In the genomic region with DNA sequence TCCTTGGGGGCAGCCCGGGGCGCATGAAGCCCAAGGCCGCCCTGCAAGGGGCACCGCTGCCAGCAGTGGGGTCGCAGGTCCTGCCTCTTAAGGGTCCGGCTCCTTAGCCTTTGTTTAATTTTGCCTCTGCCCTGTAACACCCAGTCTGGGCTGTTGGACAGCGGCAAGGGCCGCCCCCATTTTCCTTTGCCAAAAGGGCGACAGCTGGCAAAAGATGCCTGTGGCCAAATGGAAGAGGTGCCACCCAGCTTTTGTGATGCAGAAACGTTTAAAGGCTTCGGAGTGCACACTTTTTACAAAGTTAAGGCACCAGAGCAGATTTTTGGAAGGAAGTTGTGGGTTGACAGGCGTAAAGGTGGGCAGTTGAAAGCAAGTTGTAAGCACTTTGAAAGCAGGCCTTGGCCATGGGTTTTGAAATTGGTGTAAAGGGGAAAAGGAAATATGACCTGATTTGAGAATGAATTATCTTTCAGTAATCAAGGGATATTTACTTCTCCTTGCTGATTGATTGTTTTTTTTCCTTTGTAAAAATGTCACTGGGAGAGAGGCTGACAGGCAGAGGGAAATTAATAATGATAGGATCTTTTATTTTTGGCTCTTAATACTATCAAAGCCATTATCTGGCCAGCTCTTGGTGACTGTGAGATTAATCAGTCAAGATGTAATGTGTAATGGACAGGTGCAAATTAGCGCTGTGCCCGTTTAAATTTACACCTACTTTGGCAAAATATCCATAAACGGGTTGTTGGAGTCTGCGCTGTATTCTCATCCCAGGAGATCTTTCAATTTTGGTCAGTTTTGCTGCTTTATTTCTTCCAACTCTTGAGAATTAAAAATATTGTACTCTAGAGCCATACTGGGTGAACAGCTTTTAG, we compare ENCODE assay signal across 8 cellular contexts. TPM values are rescaled to one million over a fixed set of nuclear protein-coding genes. Genes with fewer than 3 reads are reported as not detected.
DNase-seq lines count a peak whose midpoint lies in the region; ATAC-seq, FAIRE-seq and TF ChIP-seq lines count a peak whose summit lies in the region.

No MANE protein-coding gene starts in this region.

- BruUV-seq in endothelial cell of umbilical vein (replicated peaks; lab: Mats Ljungman, UMichigan): TSS peak; percentile 28

- H3K9ac ChIP-seq in endothelial cell of umbilical vein (replicated peaks; ENCODE audit: extremely low read depth, insufficient read depth, low read length): peak overlapping the region; percentile 85

- H3K9me3 ChIP-seq in endothelial cell of umbilical vein (replicated peaks; ENCODE audit: control insufficient read depth, insufficient read depth, low read length): no peaks in the 10 kb centered on the region

- no peak overlapping the region for H3K27ac ChIP-seq in endothelial cell of umbilical vein (ENCODE audit: insufficient read depth, low read depth, low read length)

- peak; percentile 22 for ATAC-seq in Right ventricle myocardium inferior
- peak; percentile 12 for ATAC-seq in HG03066 (IDR thresholded peaks at IDR 0.05; ENCODE audit: low read depth, unreplicated experiment)

- peaks cover 2% of the 10 kb centered on the region for H4K20me1 ChIP-seq in endothelial cell of umbilical vein (replicated peaks; ENCODE audit: control insufficient read depth, extremely low read depth, insufficient read depth, low read length)

- peak overlapping the region; percentile 72 for H3K4me3 Mint-ChIP-seq in activated CD4-positive, alpha-beta memory T cell treated with anti-CD3 and anti-CD28 coated beads, Interleukin-2, amount 10 ng/mL, durations not matched to agents 7 days and 5 days

- no peaks in the 10 kb centered on the region for H3K79me2 ChIP-seq in endothelial cell of umbilical vein (ENCODE audit: control insufficient read depth, insufficient read depth, low read length)

- peak overlapping the region; percentile 99 for H2AFZ ChIP-seq in endothelial cell of umbilical vein (ENCODE audit: low read depth, low read length)

- no peaks in the 10 kb centered on the region for H3K27me3 ChIP-seq in endothelial cell of umbilical vein (ENCODE audit: control insufficient read depth in 2 of 2, insufficient read depth in 2 of 2, low read length in 2 of 2)

- CTCF ChIA-PET in activated CD4-positive, alpha-beta memory T cell treated with anti-CD3 and anti-CD28 coated beads, Interleukin-2, amount 10 ng/mL, durations not matched to agents 7 days and 5 days (lab: Charles Lee): no interaction called here
- CTCF ChIA-PET in endothelial cell of umbilical vein (lab: Charles Lee): interaction anchor here (0.8 to 1.4 kb wide), 4 partner anchors 14 to 378 kb away, joined by 3 to 4 read pairs (median 3); a partner anchor contains a TSS

- POLR2A ChIA-PET in activated CD4-positive, alpha-beta memory T cell treated with anti-CD3 and anti-CD28 coated beads, Interleukin-2, amount 10 ng/mL, durations not matched to agents 7 days and 5 days (lab: Charles Lee): interaction anchor here (0.9 to 1.3 kb wide), 3 partner anchors 19 to 146 kb away, joined by 3 to 4 read pairs (median 3); no protein-coding TSS in a partner anchor
- POLR2A ChIA-PET in endothelial cell of umbilical vein (lab: Charles Lee): no interaction called here

- DNase-seq in Right ventricle myocardium inferior (ENCODE audit: missing footprints): peak; percentile 56
- no peak for DNase-seq in cardiac septum (ENCODE audit: low spot score)
- DNase-seq in NCI-H2196 (lab: John Stamatoyannopoulos, UW; ENCODE audit: unreplicated experiment): peak; percentile 73
- DNase-seq in activated CD4-positive, alpha-beta memory T cell treated with anti-CD3 and anti-CD28 coated beads, Interleukin-2, amount 10 ng/mL, durations not matched to agents 7 days and 5 days: peak; percentile 47
- DNase-seq in endothelial cell of umbilical vein (ENCODE audit: low read depth, low spot score): peak; percentile 44
- DNase-seq in midbrain (lab: John Stamatoyannopoulos, UW): peak; percentile 41
- DNase-seq in stimulated activated CD8-positive, alpha-beta memory T cell treated with anti-CD3 and anti-CD28 coated beads, Interleukin-7, amount 100 ng/mL, for 48 hours (ENCODE audit: extremely low read depth in 1 of 2, low read depth in 1 of 2): peak; percentile 3 to 11

- no peak for FAIRE-seq in endothelial cell of umbilical vein (lab: Jason Lieb, UNC)

- H3K4me1 ChIP-seq in endothelial cell of umbilical vein (ENCODE audit: control insufficient read depth, extremely low read depth, insufficient read depth, low read length): peaks cover 20% of the 10 kb centered on the region

- no peaks in the 10 kb centered on the region for H3K36me3 ChIP-seq in endothelial cell of umbilical vein (ENCODE audit: control insufficient read depth in 2 of 2, extremely low read depth in 1 of 2, insufficient read depth in 2 of 2, low read length in 2 of 2)

- H3K27ac Mint-ChIP-seq in activated CD4-positive, alpha-beta memory T cell treated with anti-CD3 and anti-CD28 coated beads, Interleukin-2, amount 10 ng/mL, durations not matched to agents 7 days and 5 days: peak overlapping the region; percentile 85

- H3K4me1 Mint-ChIP-seq in activated CD4-positive, alpha-beta memory T cell treated with anti-CD3 and anti-CD28 coated beads, Interleukin-2, amount 10 ng/mL, durations not matched to agents 7 days and 5 days: peaks cover 45% of the 10 kb centered on the region

- TF ChIP-seq CTCF in endothelial cell of umbilical vein (IDR thresholded peaks at IDR 0.05; ENCODE audit: extremely low read depth in 1 of 2, insufficient read depth in 1 of 2, low read depth in 1 of 2, low read length in 2 of 2): no peak

- H3K9me1 ChIP-seq in endothelial cell of umbilical vein (replicated peaks; ENCODE audit: control insufficient read depth, extremely low read depth, insufficient read depth, low read length): no peaks in the 10 kb centered on the region

- TF ChIP-seq POLR2A in endothelial cell of umbilical vein (IDR thresholded peaks at IDR 0.05; ENCODE audit: low read depth, low read length): no peak

- H3K4me2 ChIP-seq in endothelial cell of umbilical vein (ENCODE audit: insufficient read depth, low read length): peak overlapping the region; percentile 59

- H3K36me3 Mint-ChIP-seq in activated CD4-positive, alpha-beta memory T cell treated with anti-CD3 and anti-CD28 coated beads, Interleukin-2, amount 10 ng/mL, durations not matched to agents 7 days and 5 days (ENCODE audit: low read depth): peaks cover 12% of the 10 kb centered on the region

- dilution Hi-C loops in endothelial cell of umbilical vein (cut with MboI; ENCODE audit: extremely low pct_ligation_motif_present, low sequenced_read_pairs): no loop called here

- H3K9me3 Mint-ChIP-seq in activated CD4-positive, alpha-beta memory T cell treated with anti-CD3 and anti-CD28 coated beads, Interleukin-2, amount 10 ng/mL, durations not matched to agents 7 days and 5 days: no peaks in the 10 kb centered on the region

- intact Hi-C loops in Right ventricle myocardium inferior (cut with DNase I) (loop anchor here (5.0 kb wide), 1 partner anchor 146 kb away; a partner anchor contains a TSS), cardiac septum (cut with DNase I) (loop anchor here (5.0 kb wide), 1 partner anchor 146 kb away; a partner anchor contains a TSS), endothelial cell of umbilical vein (cut with micrococcal nuclease) (loop anchor here (1.0 to 10.0 kb wide), 5 partner anchors 94 to 691 kb away; no protein-coding TSS in a partner anchor)

- H3K4me3 ChIP-seq in endothelial cell of umbilical vein (replicated peaks in 1 of 3; ENCODE audit: insufficient read depth in 1 of 3, low read depth in 1 of 3, low read length in 3 of 3): peak overlapping the region; percentile 59 to 80 (median 60)

- no peaks in the 10 kb centered on the region for H3K27me3 Mint-ChIP-seq in activated CD4-positive, alpha-beta memory T cell treated with anti-CD3 and anti-CD28 coated beads, Interleukin-2, amount 10 ng/mL, durations not matched to agents 7 days and 5 days

TF ChIP-seq in endothelial cell of umbilical vein, 7 proteins besides CTCF, POLR2A, EP300 and RAD21:
- TF ChIP-seq FOS (IDR thresholded peaks at IDR 0.05; ENCODE audit: borderline replicate concordance, insufficient read depth, low read length) (no peak), POLR2AphosphoS5 (IDR thresholded peaks at IDR 0.05; ENCODE audit: insufficient read depth, low read depth, low read length) (no peak), MYC (IDR thresholded peaks at IDR 0.05; ENCODE audit: low read depth, low read length) (no peak), JUN (IDR thresholded peaks at IDR 0.05; ENCODE audit: borderline replicate concordance, insufficient read depth, insufficient read length, low read depth) (no peak), GATA2 (IDR thresholded peaks at IDR 0.05; ENCODE audit: insufficient read depth, insufficient read length, low read depth, low read length) (no peak), EZH2 (IDR thresholded peaks at IDR 0.05; ENCODE audit: borderline replicate concordance, low read depth, low read length, severe bottlenecking) (no peak)
- TF ChIP-seq, protein P1, sequence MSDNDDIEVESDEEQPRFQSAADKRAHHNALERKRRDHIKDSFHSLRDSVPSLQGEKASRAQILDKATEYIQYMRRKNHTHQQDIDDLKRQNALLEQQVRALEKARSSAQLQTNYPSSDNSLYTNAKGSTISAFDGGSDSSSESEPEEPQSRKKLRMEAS (IDR thresholded peaks at IDR 0.05; ENCODE audit: insufficient read depth, insufficient read length): no peak

RNA-seq across cellular contexts. Expression of a gene that starts 1.2 kb away (rescaled TPM):
- total RNA-seq in Right ventricle myocardium inferior: 17.9 TPM
- total RNA-seq in cardiac septum: 20.7 TPM
- total RNA-seq in activated CD4-positive, alpha-beta memory T cell treated with anti-CD3 and anti-CD28 coated beads, Interleukin-2, amount 10 ng/mL, durations not matched to agents 7 days and 5 days: 10 to 100 TPM in 1 of 2 experiments, 1 to 10 TPM in 1; 9.6 to 13.0 TPM
- total RNA-seq in endothelial cell of umbilical vein: 14.0 and 16.0 TPM in 2 replicates
- polyA plus RNA-seq in endothelial cell of umbilical vein: 6.1 and 8.6 TPM in 2 replicates
- polyA plus RNA-seq in endothelial cell of umbilical vein (2011; cell fraction: cytosol; rRNA removed): 5.6 and 5.7 TPM in 2 replicates
- polyA plus RNA-seq in endothelial cell of umbilical vein (2011; cell fraction: nucleus; rRNA removed): 17.7 and 28.5 TPM in 2 replicates
- polyA plus RNA-seq in endothelial cell of umbilical vein (2012): 6.1 and 8.3 TPM in 2 replicates
- polyA minus RNA-seq in endothelial cell of umbilical vein: 13.6 and 15.2 TPM in 2 replicates
- polyA minus RNA-seq in endothelial cell of umbilical vein (2011; cell fraction: cytosol; rRNA and poly(A)+ RNA removed): 2.5 TPM
- 29.2 and 41.9 TPM in 2 replicates for polyA minus RNA-seq in endothelial cell of umbilical vein (2011; cell fraction: nucleus; rRNA and poly(A)+ RNA removed)
